In the genomic region with DNA sequence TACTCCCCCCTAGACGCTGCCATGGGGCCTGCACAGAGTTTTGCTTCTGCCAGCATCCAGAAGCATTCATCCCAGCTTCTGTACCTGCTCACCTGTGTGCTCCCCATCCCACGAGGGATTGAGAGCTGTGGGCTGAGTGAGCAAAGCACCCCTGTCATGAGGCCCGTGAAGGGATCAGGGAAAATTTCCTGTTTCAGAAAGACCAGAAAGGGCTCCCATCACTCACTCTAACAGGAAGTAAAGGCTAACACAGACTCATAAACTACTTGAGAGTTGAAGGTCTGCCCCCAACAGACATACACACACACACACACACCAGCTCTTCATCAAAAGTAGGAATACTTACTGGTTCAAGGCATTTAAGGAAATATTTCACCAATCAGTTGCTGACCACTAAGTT, we compare ENCODE assay signal across 1 cellular context.
TF ChIP-seq lines count a peak whose summit lies in the region.

No MANE protein-coding gene starts in this region.

TF ChIP-seq in HCT116, 20 proteins besides CTCF, POLR2A, EP300 and RAD21 (continued from another document):
- TF ChIP-seq, protein P1, sequence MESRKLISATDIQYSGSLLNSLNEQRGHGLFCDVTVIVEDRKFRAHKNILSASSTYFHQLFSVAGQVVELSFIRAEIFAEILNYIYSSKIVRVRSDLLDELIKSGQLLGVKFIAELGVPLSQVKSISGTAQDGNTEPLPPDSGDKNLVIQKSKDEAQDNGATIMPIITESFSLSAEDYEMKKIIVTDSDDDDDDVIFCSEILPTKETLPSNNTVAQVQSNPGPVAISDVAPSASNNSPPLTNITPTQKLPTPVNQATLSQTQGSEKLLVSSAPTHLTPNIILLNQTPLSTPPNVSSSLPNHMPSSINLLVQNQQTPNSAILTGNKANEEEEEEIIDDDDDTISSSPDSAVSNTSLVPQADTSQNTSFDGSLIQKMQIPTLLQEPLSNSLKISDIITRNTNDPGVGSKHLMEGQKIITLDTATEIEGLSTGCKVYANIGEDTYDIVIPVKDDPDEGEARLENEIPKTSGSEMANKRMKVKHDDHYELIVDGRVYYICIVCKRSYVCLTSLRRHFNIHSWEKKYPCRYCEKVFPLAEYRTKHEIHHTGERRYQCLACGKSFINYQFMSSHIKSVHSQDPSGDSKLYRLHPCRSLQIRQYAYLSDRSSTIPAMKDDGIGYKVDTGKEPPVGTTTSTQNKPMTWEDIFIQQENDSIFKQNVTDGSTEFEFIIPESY (IDR thresholded peaks at IDR 0.05; ENCODE audit: extremely low read depth, insufficient replicate concordance, low read length): no peak
- TF ChIP-seq FOSL1 (IDR thresholded peaks at IDR 0.05; ENCODE audit: low read depth) (no peak), SIN3A (IDR thresholded peaks at IDR 0.05; ENCODE audit: low read depth) (no peak), SRF (IDR thresholded peaks at IDR 0.05; ENCODE audit: low read depth) (no peak)
